Comparison of ENCODE assay signal across 16 cellular contexts in the genomic region with DNA sequence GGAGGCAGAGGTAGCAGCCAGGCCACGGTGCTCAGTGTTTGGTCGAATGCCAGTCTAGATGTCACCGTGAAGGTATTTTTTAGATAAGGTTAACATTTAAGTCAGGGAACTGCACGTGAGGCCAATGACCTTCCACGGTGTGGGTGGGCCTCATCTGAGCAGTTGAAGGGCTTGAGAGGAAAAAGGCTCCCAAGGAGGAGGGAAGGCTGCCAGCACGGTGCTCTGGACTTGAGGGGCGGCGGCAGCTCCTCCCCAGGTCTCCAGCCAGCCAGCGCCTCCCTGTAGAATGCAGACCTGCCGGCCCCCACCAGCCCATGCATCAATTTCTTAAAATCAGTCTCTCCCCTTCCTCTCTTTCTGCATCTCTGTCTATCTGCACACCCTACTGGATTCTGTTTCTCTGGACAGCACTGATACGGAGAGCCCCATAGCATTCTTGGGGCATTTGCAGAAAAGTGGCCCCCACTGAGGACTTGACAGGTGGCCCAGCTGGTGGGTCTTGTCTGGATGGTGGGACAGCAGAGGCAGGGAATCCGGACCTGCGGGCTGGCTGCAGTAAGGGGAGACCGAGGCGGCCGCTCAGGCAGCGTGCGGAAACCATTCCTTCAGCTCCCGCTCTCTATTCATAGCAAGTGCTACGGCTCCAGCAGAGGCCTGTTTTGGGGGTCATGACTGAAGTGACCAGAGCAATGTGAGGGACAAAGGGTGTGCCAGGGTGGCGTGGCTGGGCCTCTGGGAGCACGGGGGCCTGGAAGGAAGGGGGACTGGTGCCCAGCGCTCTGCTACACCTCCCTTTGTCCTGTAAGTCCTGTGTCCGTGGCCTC.
"Had no signal": no experiment of that assay in that cellular context is flagged by ENCODE, and none has a peak within 500 bp of the region (broad histone marks: within the 10 kb centered on the region; RNA-seq: fewer than 3 reads in every experiment).

No MANE protein-coding gene starts in this region.

- H3K9me3 ChIP-seq: body of pancreas, lower lobe of right lung, neutrophil, sigmoid colon, suprapubic skin had no signal

- H3K9me3 Mint-ChIP-seq: activated naive CD4-positive, alpha-beta T cell treated with anti-CD3 and anti-CD28 coated beads, Interleukin-2, amount 50 U/mL, for 24 hours; T-helper 1 cell treated with Interleukin-12 subunit alpha and Interleukin-12 subunit beta and Interleukin-4 antibody, amounts not matched to agents 30 μg/mL and 1 μg/mL, for 36 hours had no signal

- H3K4me1 ChIP-seq: body of pancreas, sigmoid colon had no signal

- H3K27ac ChIP-seq: body of pancreas, lower lobe of right lung, neutrophil, sigmoid colon, suprapubic skin had no signal

- H3K27me3 ChIP-seq: body of pancreas had no signal

- H3K27ac Mint-ChIP-seq: activated naive CD4-positive, alpha-beta T cell treated with anti-CD3 and anti-CD28 coated beads, Interleukin-2, amount 50 U/mL, for 24 hours; activated T-helper 17 cell treated with anti-CD3 and anti-CD28 coated beads, Interleukin-2, amount 50 U/mL, for 72 hours; T-helper 1 cell treated with Interleukin-12 subunit alpha and Interleukin-12 subunit beta and Interleukin-4 antibody, amounts not matched to agents 30 μg/mL and 1 μg/mL, for 36 hours had no signal

- H3K4me3 ChIP-seq: body of pancreas, lower lobe of right lung, sigmoid colon, suprapubic skin had no signal

- DNase-seq: activated CD4-positive, alpha-beta T cell treated with anti-CD3 and anti-CD28 coated beads, Interleukin-2, amount 50 U/mL, for 1 hour; activated CD4-positive, CD25-positive, alpha-beta regulatory T cell; amniotic stem cell; body of pancreas; hippocampal formation; midbrain; sigmoid colon; stimulated activated CD4-positive, alpha-beta T cell treated with anti-CD3 and anti-CD28 coated beads, Interleukin-2, amount 100 ng/mL, for 48 hours; stimulated activated naive CD4-positive, alpha-beta T cell treated with Interleukin-2 at 50 U/mL for 16 hours had no signal

- ATAC-seq: activated T-helper 17 cell treated with anti-CD3 and anti-CD28 coated beads, Interleukin-2, amount 50 U/mL, for 72 hours; body of pancreas; SK-N-SH treated with all-trans-retinoic acid at 6 μM for 48 hours had no signal

- H3K4me3 Mint-ChIP-seq: activated naive CD4-positive, alpha-beta T cell treated with anti-CD3 and anti-CD28 coated beads, Interleukin-2, amount 50 U/mL, for 24 hours; activated T-helper 17 cell treated with anti-CD3 and anti-CD28 coated beads, Interleukin-2, amount 50 U/mL, for 72 hours; T-helper 1 cell treated with Interleukin-12 subunit alpha and Interleukin-12 subunit beta and Interleukin-4 antibody, amounts not matched to agents 30 μg/mL and 1 μg/mL, for 36 hours had no signal

- H3K36me3 ChIP-seq: lower lobe of right lung, neutrophil, sigmoid colon, suprapubic skin had no signal

- H3K4me1 Mint-ChIP-seq: activated naive CD4-positive, alpha-beta T cell treated with anti-CD3 and anti-CD28 coated beads, Interleukin-2, amount 50 U/mL, for 24 hours; activated T-helper 17 cell treated with anti-CD3 and anti-CD28 coated beads, Interleukin-2, amount 50 U/mL, for 72 hours had no signal
